In genomic region chr13:75754936-75755335, GRCh38 we compare ENCODE assay signal across 18 cellular contexts.
"Had no signal": no experiment of that assay in that cellular context is flagged by ENCODE, and none has a peak within 500 bp of the region (broad histone marks: within the 10 kb centered on the region; RNA-seq: fewer than 3 reads in every experiment).

No MANE protein-coding gene starts in this region.

- H3K9me3 ChIP-seq: esophagus muscularis mucosa, gastroesophageal sphincter, lower lobe of right lung had no signal

- H3K4me3 ChIP-seq: coronary artery, dorsolateral prefrontal cortex, esophagus muscularis mucosa, gastroesophageal sphincter, heart left ventricle, hepatocyte, left lung, lower lobe of right lung had no signal

- H3K36me3 ChIP-seq: esophagus muscularis mucosa, gastroesophageal sphincter, heart left ventricle, left lung, lower lobe of right lung had no signal

- H3K4me2 ChIP-seq: hepatocyte had no signal

- ATAC-seq: foreskin keratinocyte; gastroesophageal sphincter; heart left ventricle; left cardiac atrium; left lung; left ventricle myocardium superior; lower lobe of right lung; naive thymus-derived CD4-positive, alpha-beta T cell had no signal

- H2AFZ ChIP-seq: hepatocyte had no signal

- H3K27ac ChIP-seq: coronary artery, dorsolateral prefrontal cortex, esophagus muscularis mucosa, foreskin keratinocyte, gastroesophageal sphincter, heart left ventricle, hepatocyte, left lung, lower lobe of right lung had no signal

- H3K4me1 ChIP-seq: foreskin keratinocyte, left lung, lower lobe of right lung had no signal

- DNase-seq: dermis blood vessel endothelial cell; dorsolateral prefrontal cortex; effector CD4-positive, alpha-beta T cell; effector memory CD4-positive, alpha-beta T cell; foreskin keratinocyte; heart left ventricle; hypothalamus; left cardiac atrium; left lung; left ventricle myocardium superior; lower lobe of right lung; mesendoderm; midbrain; naive thymus-derived CD4-positive, alpha-beta T cell had no signal

- H3K27me3 ChIP-seq: dorsolateral prefrontal cortex, esophagus muscularis mucosa, foreskin keratinocyte, gastroesophageal sphincter, heart left ventricle, hepatocyte, left lung had no signal
